19 cellular contexts compared by ENCODE assay signal in genomic region chr4:39415678-39416283, GRCh38. TPM values are rescaled to one million over a fixed set of nuclear protein-coding genes. Genes with fewer than 3 reads are reported as not detected.
A peak's percentile ranks its signal among the peaks of the same experiment; 100 is the strongest.
DNase-seq lines count a peak whose midpoint lies in the region; ATAC-seq and TF ChIP-seq lines count a peak whose summit lies in the region.
"Had no signal": no experiment of that assay in that cellular context is flagged by ENCODE, and none has a peak within 500 bp of the region (broad histone marks: within the 10 kb centered on the region; RNA-seq: fewer than 3 reads in every experiment).

No MANE protein-coding gene starts in this region.

- peak overlapping the region; percentile 26 for H2AFZ ChIP-seq in neural progenitor cell (replicated peaks)

- H3K9ac ChIP-seq in neural progenitor cell: no peak overlapping the region
- H3K9ac ChIP-seq: BLaER1 had no signal

- H3K27me3 Mint-ChIP-seq in WTC11 (ENCODE audit: low read depth) (no peaks in the 10 kb centered on the region), neural progenitor cell (ENCODE audit: insufficient read depth, low read depth) (no peaks in the 10 kb centered on the region)

- H3K4me2 ChIP-seq in neural progenitor cell: no peak overlapping the region
- H3K4me2 ChIP-seq: BLaER1 had no signal

- H3K79me2 ChIP-seq in neural progenitor cell (ENCODE audit: low read depth): no peaks in the 10 kb centered on the region

- H3K27me3 ChIP-seq in neural progenitor cell: no peaks in the 10 kb centered on the region
- no peaks in the 10 kb centered on the region for H3K27me3 ChIP-seq in testis
- H3K27me3 ChIP-seq: BLaER1 had no signal

- WGBS in testis, 2 donors: 66 to 83% methylated on average over 2 of the region's 2 CpGs

- DNase-seq in AG10803 (ENCODE audit: low read depth): peak; percentile 38
- DNase-seq in WTC11 (ENCODE audit: low spot score): no peak
- peak; percentile 12 for DNase-seq in fibroblast of mammary gland (ENCODE audit: low read depth)
- DNase-seq in neural progenitor cell (ENCODE audit: low spot score): no peak
- DNase-seq in T-helper 1 cell: no peak
- no peak for DNase-seq in testis
- no peak for DNase-seq in activated effector memory CD4-positive, alpha-beta T cell treated with Interleukin-2 at 50 U/mL for 16 hours
- no peak for DNase-seq in NK-92 (lab: John Stamatoyannopoulos, UW; ENCODE audit: unreplicated experiment)
- DNase-seq: CD8-positive, alpha-beta T cell; DMS79; KBM-7; NCI-H1048; NCI-H146; NCI-H2081 treated with DMSO at 0.1 percent for 48 hours; NCI-H524 had no signal

- intact Hi-C loops in testis (cut with DNase I; ENCODE audit: low total_unique reads): no loop called here

- no peak overlapping the region for H3K27ac ChIP-seq in neural progenitor cell
- no peak overlapping the region for H3K27ac ChIP-seq in testis
- H3K27ac ChIP-seq: BLaER1, HL-60 had no signal

- no peaks in the 10 kb centered on the region for H3K9me3 ChIP-seq in neural progenitor cell (ENCODE audit: low read depth)
- H3K9me3 ChIP-seq in testis: no peaks in the 10 kb centered on the region
- H3K9me3 ChIP-seq: BLaER1 had no signal

- H3K36me3 Mint-ChIP-seq in WTC11: no peaks in the 10 kb centered on the region
- no peaks in the 10 kb centered on the region for H3K36me3 Mint-ChIP-seq in neural progenitor cell
- H3K36me3 Mint-ChIP-seq: CD8-positive, alpha-beta T cell had no signal

- no peaks in the 10 kb centered on the region for H3F3A ChIP-seq in neural progenitor cell (ENCODE audit: low read depth)

- no peaks in the 10 kb centered on the region for H4K20me1 ChIP-seq in neural progenitor cell (ENCODE audit: low read depth)
- H4K20me1 ChIP-seq: BLaER1 had no signal

- CTCF ChIA-PET in WTC11 (lab: Charles Lee): no interaction called here

- no peaks in the 10 kb centered on the region for H3K4me1 ChIP-seq in neural progenitor cell
- no peaks in the 10 kb centered on the region for H3K4me1 ChIP-seq in testis
- H3K4me1 ChIP-seq: BLaER1 had no signal

- H3K4me3 Mint-ChIP-seq in WTC11 (no peak overlapping the region), neural progenitor cell (no peak overlapping the region)
- H3K4me3 Mint-ChIP-seq: CD8-positive, alpha-beta T cell had no signal

- POLR2A ChIA-PET in WTC11 (lab: Charles Lee): no interaction called here

- H3K27ac Mint-ChIP-seq in WTC11: no peak overlapping the region
- H3K27ac Mint-ChIP-seq in neural progenitor cell: no peak overlapping the region
- H3K27ac Mint-ChIP-seq: CD8-positive, alpha-beta T cell had no signal

- H3K9me3 Mint-ChIP-seq in WTC11 (no peaks in the 10 kb centered on the region), neural progenitor cell (no peaks in the 10 kb centered on the region)
- H3K9me3 Mint-ChIP-seq: CD8-positive, alpha-beta T cell had no signal

- ATAC-seq in WTC11: no peak
- ATAC-seq: CD8-positive, alpha-beta T cell; Panc1 had no signal

- TF ChIP-seq CTCF in AG10803 (conservative IDR thresholded peaks at IDR 0.05; ENCODE audit: low read length) (no peak), WTC11 (IDR thresholded peaks at IDR 0.05) (no peak), fibroblast of mammary gland (conservative IDR thresholded peaks at IDR 0.05; ENCODE audit: control insufficient read depth, insufficient read depth, low read depth, low read length) (no peak), neural progenitor cell (IDR thresholded peaks at IDR 0.05) (no peak), testis (IDR thresholded peaks at IDR 0.05) (no peak)

- no peak overlapping the region for H3K4me3 ChIP-seq in AG10803 (ENCODE audit: low read length)
- no peak overlapping the region for H3K4me3 ChIP-seq in fibroblast of mammary gland (ENCODE audit: control insufficient read depth, low read depth, low read length)
- no peak overlapping the region for H3K4me3 ChIP-seq in neural progenitor cell
- no peak overlapping the region for H3K4me3 ChIP-seq in testis
- H3K4me3 ChIP-seq: BLaER1 had no signal

- no peaks in the 10 kb centered on the region for H3K36me3 ChIP-seq in neural progenitor cell
- no peaks in the 10 kb centered on the region for H3K36me3 ChIP-seq in testis (ENCODE audit: low read depth, missing control alignments)
- H3K36me3 ChIP-seq: BLaER1 had no signal

- H3K4me1 Mint-ChIP-seq in WTC11: no peaks in the 10 kb centered on the region
- no peaks in the 10 kb centered on the region for H3K4me1 Mint-ChIP-seq in neural progenitor cell

- TF ChIP-seq POLR2A in testis (IDR thresholded peaks at IDR 0.05): no peak

TF ChIP-seq in WTC11, 78 proteins besides CTCF, POLR2A, EP300 and RAD21:
- TF ChIP-seq GABPB1 (CRISPR knock-in tag; IDR thresholded peaks at IDR 0.05): peak; percentile 52; the same call in 1 of the 2 replicates
- no peak for TF ChIP-seq MYBL2 (CRISPR knock-in tag; IDR thresholded peaks at IDR 0.05)

RNA-seq across cellular contexts. Expression of gene KLB, which starts 9.1 kb away (rescaled TPM):
- total RNA-seq in WTC11 (2021) (0.09 to 0.14 TPM in 2 of 3 replicates, not detected in the other), neural progenitor cell (ENCODE audit: low replicate concordance) (not detected in 2 replicates), testis (1 to 10 TPM; 1.1 to 1.4 TPM)
- 6.6 TPM for polyA plus RNA-seq in testis (ENCODE audit: insufficient read depth, low read depth, low replicate concordance)
- total RNA-seq: A172 had no signal

RNA-seq across cellular contexts. Expression of gene RPL9, which starts 42.9 kb away (rescaled TPM):
- total RNA-seq in WTC11 (2021) (1,191 to 1,343 TPM (median 1,328 TPM) in 3 replicates), neural progenitor cell (ENCODE audit: low replicate concordance) (4,656 and 6,671 TPM in 2 replicates), testis (1,000 to 10,000 TPM in 1 of 2 donors, 100 to 1,000 TPM in 1; 755 to 1,313 TPM)
- 1,315 TPM for polyA plus RNA-seq in testis (ENCODE audit: insufficient read depth, low read depth, low replicate concordance)

RNA-seq across cellular contexts. Expression of gene LIAS, which starts 43.1 kb away (rescaled TPM):
- 23.1 to 23.5 TPM (median 23.1 TPM) in 3 replicates for total RNA-seq in WTC11 (2021)
- 20.5 and 30.5 TPM in 2 replicates for total RNA-seq in neural progenitor cell (ENCODE audit: low replicate concordance)
- total RNA-seq in testis: 10 to 100 TPM; 24.0 to 31.1 TPM
- 59.0 TPM for polyA plus RNA-seq in testis (ENCODE audit: insufficient read depth, low read depth, low replicate concordance)

RNA-seq across cellular contexts. Expression of gene RFC1, which starts 49.6 kb away (rescaled TPM):
- 56.7 to 64.3 TPM (median 59.4 TPM) in 3 replicates for total RNA-seq in WTC11 (2021)
- 67.0 and 123 TPM in 2 replicates for total RNA-seq in neural progenitor cell (ENCODE audit: low replicate concordance)
- 10 to 100 TPM; 29.5 to 34.9 TPM for total RNA-seq in testis
- polyA plus RNA-seq in testis (ENCODE audit: insufficient read depth, low read depth, low replicate concordance): 26.9 TPM

Comparison
In these comparisons a context has a peak if more than half of its experiments do, and no peak if none do; other contexts are left out.
1. DNase-seq: peak in AG10803 (single experiment) and fibroblast of mammary gland (single experiment); none in WTC11 (single experiment), neural progenitor cell (single experiment), T-helper 1 cell (0 of 5), testis (single experiment), activated effector memory CD4-positive, alpha-beta T cell treated with Interleukin-2 at 50 U/mL for 16 hours (single experiment) and NK-92 (single experiment).